In genomic region chr14:55964081-55964480, GRCh38 we compare ENCODE assay signal across 24 cellular contexts.
DNase-seq lines count a peak whose midpoint lies in the region; ATAC-seq, FAIRE-seq and TF ChIP-seq lines count a peak whose summit lies in the region.
"Had no signal": no experiment of that assay in that cellular context is flagged by ENCODE, and none has a peak within 500 bp of the region (broad histone marks: within the 10 kb centered on the region; RNA-seq: fewer than 3 reads in every experiment).

No MANE protein-coding gene starts in this region.

- intact Hi-C loops in GM12878 (cut with micrococcal nuclease; ENCODE audit: unreplicated experiment) (no loop called here), ovary (cut with DNase I) (no loop called here)
- intact Hi-C loops in CD8-positive, alpha-beta T cell (cut with DNase I, micrococcal nuclease): no loop called here

- SMC1A ChIA-PET in GM12878 (lab: Charles Lee; ENCODE audit: uncharacterized antibody, unreplicated experiment): interaction anchor here (0.6 to 1.1 kb wide), 3 partner anchors 10 to 728 kb away, joined by 3 read pairs; no protein-coding TSS in a partner anchor

- no peaks in the 10 kb centered on the region for H3K9me3 Mint-ChIP-seq in CD8-positive, alpha-beta T cell
- no peaks in the 10 kb centered on the region for H3K9me3 Mint-ChIP-seq in endodermal cell
- H3K9me3 Mint-ChIP-seq: activated B cell treated with CpG ODN at 0.5 μM for 24 hours; activated naive CD4-positive, alpha-beta T cell treated with anti-CD3 and anti-CD28 coated beads, Interleukin-2, amount 10 ng/mL, durations not matched to agents 7 days and 5 days; brain; CD4-positive, alpha-beta T cell; T-helper 2 cell treated with Interferon-gamma antibody and Interleukin-4, amounts not matched to agents 5 μg/mL and 100 μg/mL, for 36 hours had no signal

- no peak for FAIRE-seq in GM12878 (lab: Jason Lieb, UNC)
- FAIRE-seq: endothelial cell of umbilical vein, K562 had no signal

- ATAC-seq in HG03342 (IDR thresholded peaks at IDR 0.05; ENCODE audit: unreplicated experiment): peak; percentile 49
- peak; percentile 55 for ATAC-seq in GM12878
- ATAC-seq in CD8-positive, alpha-beta T cell: no peak
- ATAC-seq: K562, left lung had no signal

- H3K4me1 ChIP-seq in GM12878 (ENCODE audit: control insufficient read depth, insufficient read depth, low read length) (no peaks in the 10 kb centered on the region), ovary (ENCODE audit: insufficient read depth) (no peaks in the 10 kb centered on the region), endodermal cell (ENCODE audit: control insufficient read depth, insufficient read depth, low read length) (no peaks in the 10 kb centered on the region)
- no peaks in the 10 kb centered on the region for H3K4me1 ChIP-seq in CD8-positive, alpha-beta T cell (ENCODE audit: insufficient read depth, low read length)
- H3K4me1 ChIP-seq: left lung, prostate gland, sigmoid colon had no signal

- no peaks in the 10 kb centered on the region for H3K79me2 ChIP-seq in GM12878 (ENCODE audit: control insufficient read depth, insufficient read depth, low read length)

- RAD21 ChIA-PET in GM12878 (lab: Charles Lee; ENCODE audit: unreplicated experiment): no interaction called here

- no peak overlapping the region for H3K27ac Mint-ChIP-seq in CD8-positive, alpha-beta T cell
- no peak overlapping the region for H3K27ac Mint-ChIP-seq in endodermal cell
- H3K27ac Mint-ChIP-seq: activated B cell treated with CpG ODN at 0.5 μM for 24 hours; activated naive CD4-positive, alpha-beta T cell treated with anti-CD3 and anti-CD28 coated beads, Interleukin-2, amount 10 ng/mL, durations not matched to agents 7 days and 5 days; CD4-positive, alpha-beta T cell; T-helper 2 cell treated with Interferon-gamma antibody and Interleukin-4, amounts not matched to agents 5 μg/mL and 100 μg/mL, for 36 hours had no signal

- POLR2A ChIA-PET in GM12878 (lab: Charles Lee): no interaction called here
- POLR2A ChIA-PET in CD8-positive, alpha-beta T cell (lab: Charles Lee): no interaction called here

- TF ChIP-seq CTCF in GM12878 (IDR thresholded peaks at IDR 0.05 in 2 of 3, conservative IDR thresholded peaks at IDR 0.05 in 1 of 3; ENCODE audit: control insufficient read depth in 2 of 3, extremely low read depth in 1 of 3, insufficient read depth in 1 of 3, low read depth in 3 of 3, low read length in 3 of 3) (no peak), ovary (IDR thresholded peaks at IDR 0.05) (no peak), endodermal cell (conservative IDR thresholded peaks at IDR 0.05) (no peak)
- no peak for TF ChIP-seq CTCF in CD8-positive, alpha-beta T cell (IDR thresholded peaks at IDR 0.05)

- no peaks in the 10 kb centered on the region for H3K4me1 Mint-ChIP-seq in CD8-positive, alpha-beta T cell (ENCODE audit: low read depth)
- H3K4me1 Mint-ChIP-seq in endodermal cell: no peaks in the 10 kb centered on the region
- H3K4me1 Mint-ChIP-seq: activated B cell treated with CpG ODN at 0.5 μM for 24 hours; activated naive CD4-positive, alpha-beta T cell treated with anti-CD3 and anti-CD28 coated beads, Interleukin-2, amount 10 ng/mL, durations not matched to agents 7 days and 5 days had no signal

- TF ChIP-seq POLR2A in GM12878 (IDR thresholded peaks at IDR 0.05; ENCODE audit: low read depth, low read length): no peak
- no peak for TF ChIP-seq POLR2A in ovary (IDR thresholded peaks at IDR 0.05)

- in situ Hi-C loops in GM12878 (cut with MboI): no loop called here

- BruUV-seq in GM12878 (replicated peaks; lab: Mats Ljungman, UMichigan): no TSS peak

- H3K4me3 ChIP-seq in GM12878 (no peak overlapping the region), ovary (no peak overlapping the region), endodermal cell (ENCODE audit: low read length) (no peak overlapping the region)
- no peak overlapping the region for H3K4me3 ChIP-seq in CD8-positive, alpha-beta T cell (ENCODE audit: low read depth, low read length)
- H3K4me3 ChIP-seq: K562, left lung, prostate gland, sigmoid colon had no signal

- H3K27me3 Mint-ChIP-seq in CD8-positive, alpha-beta T cell (ENCODE audit: low read depth): peaks cover 9% of the 10 kb centered on the region
- H3K27me3 Mint-ChIP-seq in endodermal cell (ENCODE audit: insufficient read depth): peaks cover 2% of the 10 kb centered on the region
- H3K27me3 Mint-ChIP-seq: activated B cell treated with CpG ODN at 0.5 μM for 24 hours had no signal

- no peaks in the 10 kb centered on the region for H3K36me3 ChIP-seq in GM12878 (ENCODE audit: control insufficient read depth in 2 of 2, insufficient read depth in 2 of 2, low read length in 1 of 2)
- no peaks in the 10 kb centered on the region for H3K36me3 ChIP-seq in ovary
- H3K36me3 ChIP-seq in CD8-positive, alpha-beta T cell (ENCODE audit: insufficient read depth, low read length): no peaks in the 10 kb centered on the region
- no peaks in the 10 kb centered on the region for H3K36me3 ChIP-seq in endodermal cell (ENCODE audit: control insufficient read depth, insufficient read depth, low read length)
- H3K36me3 ChIP-seq: left lung, neutrophil, prostate gland, sigmoid colon had no signal

- WGBS in GM12878 (ENCODE audit: insufficient coverage, insufficient replicate concordance, low lambda C conversion rate, missing lambda C conversion rate): 13% methylated on average over 8 of the region's 8 CpGs
- 92 to 93% (median 93%) methylated on average over 8 of the region's 8 CpGs for WGBS in ovary, 3 donors
- 90 to 95% methylated on average over 4 to 8 of the region's 8 CpGs for WGBS in endodermal cell (ENCODE audit: insufficient coverage in 1 of 2, insufficient read length in 1 of 2), 2 experiments

- peak; percentile 61 for DNase-seq in NOMO-1 treated with DMSO at 0.1 percent for 48 hours (lab: John Stamatoyannopoulos, UW; ENCODE audit: unreplicated experiment)
- no peak for DNase-seq in GM12878 (ENCODE audit: low read depth, low spot score)
- DNase-seq in ovary: no peak
- no peak for DNase-seq in HK-2 (ENCODE audit: unreplicated experiment)
- DNase-seq in CD8-positive, alpha-beta T cell: no peak
- DNase-seq in endodermal cell: no peak
- DNase-seq: activated B cell treated with CpG ODN at 0.5 μM for 24 hours; activated CD4-positive, alpha-beta T cell treated with anti-CD3 and anti-CD28 coated beads, Interleukin-2, amount 50 U/mL, for 4 hours; activated naive CD4-positive, alpha-beta T cell treated with anti-CD3 and anti-CD28 coated beads, Interleukin-2, amount 10 ng/mL, durations not matched to agents 7 days and 5 days; CD4-positive, alpha-beta T cell; cerebellar nuclear complex; H7; left lung; NCI-H1436 treated with DMSO at 0.1 percent for 48 hours; sigmoid colon; stimulated activated CD4-positive, alpha-beta T cell treated with anti-CD3 and anti-CD28 coated beads, Interleukin-4, amount 100 ng/mL, for 24 hours; stimulated activated naive CD4-positive, alpha-beta T cell had no signal

- no peaks in the 10 kb centered on the region for H4K20me1 ChIP-seq in GM12878 (ENCODE audit: control insufficient read depth, insufficient read depth)

- CTCF ChIA-PET in GM12878 (lab: Yijun Ruan, JAX): no interaction called here
- CTCF ChIA-PET in CD8-positive, alpha-beta T cell (lab: Charles Lee): interaction anchor here (1.4 kb wide), 1 partner anchor 18 kb away, joined by 3 read pairs; no protein-coding TSS in a partner anchor

- H3K4me3 Mint-ChIP-seq in CD8-positive, alpha-beta T cell: no peak overlapping the region
- no peak overlapping the region for H3K4me3 Mint-ChIP-seq in endodermal cell
- H3K4me3 Mint-ChIP-seq: activated B cell treated with CpG ODN at 0.5 μM for 24 hours; activated naive CD4-positive, alpha-beta T cell treated with anti-CD3 and anti-CD28 coated beads, Interleukin-2, amount 10 ng/mL, durations not matched to agents 7 days and 5 days; brain; CD4-positive, alpha-beta T cell; T-helper 2 cell treated with Interferon-gamma antibody and Interleukin-4, amounts not matched to agents 5 μg/mL and 100 μg/mL, for 36 hours had no signal

- H3K4me2 ChIP-seq in GM12878 (ENCODE audit: control insufficient read depth, insufficient read depth): no peak overlapping the region

- H3K27me3 ChIP-seq in GM12878 (replicated peaks in 1 of 2; ENCODE audit: control insufficient read depth in 2 of 2, insufficient read depth in 2 of 2, low read length in 1 of 2) (no peaks in the 10 kb centered on the region; a peak in 1 of 4 replicates), ovary (no peaks in the 10 kb centered on the region), endodermal cell (ENCODE audit: control insufficient read depth, insufficient read depth, low read length, poor library complexity, severe bottlenecking) (no peaks in the 10 kb centered on the region)
- H3K27me3 ChIP-seq in CD8-positive, alpha-beta T cell (ENCODE audit: insufficient read depth, low read length): no peaks in the 10 kb centered on the region
- H3K27me3 ChIP-seq: left lung, neutrophil, sigmoid colon had no signal

- no peak; a peak in 1 of 4 replicates for TF ChIP-seq EP300 in GM12878 (IDR thresholded peaks at IDR 0.05; ENCODE audit: borderline replicate concordance in 1 of 2, control insufficient read depth in 1 of 2, low read depth in 2 of 2, low read length in 2 of 2)
- TF ChIP-seq EP300 in ovary (IDR thresholded peaks at IDR 0.05): no peak

- H3K36me3 Mint-ChIP-seq in CD8-positive, alpha-beta T cell: no peaks in the 10 kb centered on the region
- H3K36me3 Mint-ChIP-seq in endodermal cell (ENCODE audit: low read depth): no peaks in the 10 kb centered on the region
- H3K36me3 Mint-ChIP-seq: activated naive CD4-positive, alpha-beta T cell treated with anti-CD3 and anti-CD28 coated beads, Interleukin-2, amount 10 ng/mL, durations not matched to agents 7 days and 5 days; brain had no signal

- H3K9me3 ChIP-seq in GM12878 (replicated peaks; ENCODE audit: control insufficient read depth, insufficient read depth, low read length): no peaks in the 10 kb centered on the region
- no peaks in the 10 kb centered on the region for H3K9me3 ChIP-seq in ovary
- no peaks in the 10 kb centered on the region for H3K9me3 ChIP-seq in CD8-positive, alpha-beta T cell (ENCODE audit: low read length)
- no peaks in the 10 kb centered on the region for H3K9me3 ChIP-seq in endodermal cell (ENCODE audit: control insufficient read depth, low read length)
- H3K9me3 ChIP-seq: left lung, neutrophil, prostate gland, sigmoid colon had no signal

- H3K27ac ChIP-seq in GM12878 (ENCODE audit: control insufficient read depth, insufficient read depth): no peak overlapping the region
- no peak overlapping the region for H3K27ac ChIP-seq in ovary
- H3K27ac ChIP-seq in CD8-positive, alpha-beta T cell (ENCODE audit: low read depth, low read length): no peak overlapping the region
- no peak overlapping the region for H3K27ac ChIP-seq in endodermal cell (ENCODE audit: low read depth, low read length)
- H3K27ac ChIP-seq: left lung, neutrophil, prostate gland, sigmoid colon had no signal

- no peak for TF ChIP-seq RAD21 in GM12878 (IDR thresholded peaks at IDR 0.05; ENCODE audit: insufficient read depth, low read depth, low read length)

- H2AFZ ChIP-seq in GM12878 (ENCODE audit: control insufficient read depth, low read depth, low read length): no peak overlapping the region

- H3K9ac ChIP-seq in GM12878 (ENCODE audit: control insufficient read depth, insufficient read depth, low read length): no peak overlapping the region
- no peak overlapping the region for H3K9ac ChIP-seq in endodermal cell (ENCODE audit: extremely low read depth, low read length, poor library complexity, severe bottlenecking)
